ENCODE assay signal across 16 cellular contexts in the genomic region with DNA sequence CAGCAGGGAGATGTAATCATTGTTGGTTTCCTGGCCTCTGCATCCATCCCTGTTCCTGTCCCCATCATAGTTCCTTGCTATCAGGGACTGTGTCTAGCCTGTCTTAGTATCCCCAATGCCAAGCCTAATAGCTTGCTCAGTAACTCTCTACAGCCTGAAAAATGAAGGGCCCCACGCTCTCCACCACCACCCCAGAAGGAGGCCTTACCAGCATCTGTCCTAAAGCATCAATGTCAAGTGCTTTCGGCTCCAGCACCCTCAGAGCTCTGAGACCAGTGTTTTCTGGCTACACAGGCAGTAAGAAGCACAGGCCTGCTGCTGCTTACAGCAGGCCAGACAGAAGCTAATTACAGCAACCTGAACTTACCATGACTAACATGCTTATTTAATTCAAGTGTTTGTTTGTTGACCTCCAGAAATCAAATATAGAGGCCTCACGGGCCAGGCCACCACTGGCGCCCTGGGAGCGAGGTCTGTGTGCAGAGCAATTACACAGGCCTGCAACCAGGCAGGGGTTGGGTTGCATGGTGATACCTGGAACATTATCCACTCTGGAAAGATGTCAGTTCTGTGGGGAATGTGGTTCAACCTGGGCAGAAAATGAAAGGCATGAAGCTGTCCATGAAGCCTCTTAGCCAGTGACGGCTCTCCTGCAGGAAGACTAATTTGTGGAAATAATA.
"Had no signal": no experiment of that assay in that cellular context is flagged by ENCODE, and none has a peak within 500 bp of the region (broad histone marks: within the 10 kb centered on the region; RNA-seq: fewer than 3 reads in every experiment).

No MANE protein-coding gene starts in this region.

- H3K4me1 ChIP-seq: pancreas, thyroid gland had no signal

- H3K27ac ChIP-seq: brain microvascular endothelial cell, esophagus squamous epithelium, hepatocyte, pancreas, thyroid gland had no signal

- H3K4me3 ChIP-seq: esophagus squamous epithelium, hepatocyte, pancreas, thyroid gland had no signal

- DNase-seq: activated CD4-positive, alpha-beta T cell treated with anti-CD3 and anti-CD28 coated beads, Interleukin-2, amount 50 U/mL, for 1 hour; activated naive CD4-positive, alpha-beta T cell treated with Interleukin-2 at 50 U/mL for 16 hours; activated T-cell treated with anti-CD3 and anti-CD28 coated beads for 4 hours; anterior cingulate cortex; brain microvascular endothelial cell; cortex of kidney; effector CD4-positive, alpha-beta T cell; esophagus squamous epithelium; islet precursor cell; naive thymus-derived CD4-positive, alpha-beta T cell; pancreas; stimulated activated CD4-positive, alpha-beta T cell treated with anti-CD3 and anti-CD28 coated beads, Interleukin-2, amount 100 ng/mL, for 48 hours; thyroid gland had no signal

- H3K9me3 ChIP-seq: esophagus squamous epithelium, pancreas, thyroid gland had no signal

- ATAC-seq: activated T-helper 17 cell treated with anti-CD3 and anti-CD28 coated beads, Interleukin-2, amount 50 U/mL, for 72 hours; naive thymus-derived CD4-positive, alpha-beta T cell; stimulated activated memory B cell treated with anti-CD40 and anti-IgM and Interleukin-4, amounts not matched to agents 10 μg/mL and 1 μg/mL and 100 μg/mL, for 72 hours had no signal

- H3K27me3 ChIP-seq: brain microvascular endothelial cell, hepatocyte, pancreas, thyroid gland had no signal

- H3K36me3 ChIP-seq: brain microvascular endothelial cell, esophagus squamous epithelium, pancreas, thyroid gland had no signal
